In genomic region chr5:178269499-178269898, GRCh38 we compare ENCODE assay signal across 23 cellular contexts. TPM values are rescaled to one million over a fixed set of nuclear protein-coding genes. Genes with fewer than 3 reads are reported as not detected.
DNase-seq lines count a peak whose midpoint lies in the region; ATAC-seq, FAIRE-seq and TF ChIP-seq lines count a peak whose summit lies in the region.
"Had no signal": no experiment of that assay in that cellular context is flagged by ENCODE, and none has a peak within 500 bp of the region (broad histone marks: within the 10 kb centered on the region; RNA-seq: fewer than 3 reads in every experiment).

No MANE protein-coding gene starts in this region.

- H3K4me2 ChIP-seq in IMR-90 (ENCODE audit: low read depth, low read length), result no peak overlapping the region
- no peak overlapping the region for H3K4me2 ChIP-seq in neuronal stem cell (ENCODE audit: insufficient read depth, low read length, poor library complexity, severe bottlenecking)
- H3K4me2 ChIP-seq: BLaER1 had no signal

- no peak for FAIRE-seq in kidney (lab: Jason Lieb, UNC)
- FAIRE-seq: A204.1, D721Med, G401.6, GM12891, GM19239 had no signal

- H3K9ac ChIP-seq in IMR-90 (ENCODE audit: low read depth, low read length), result no peak overlapping the region
- H3K9ac ChIP-seq in neuronal stem cell (ENCODE audit: low read depth, low read length, poor library complexity), result no peak overlapping the region
- no peak overlapping the region for H3K9ac ChIP-seq in kidney (ENCODE audit: low read length in 2 of 2)
- H3K9ac ChIP-seq: BLaER1 had no signal

- H3K27me3 Mint-ChIP-seq in CD4-positive, alpha-beta memory T cell, result peaks cover 2% of the 10 kb centered on the region in 2 donors

- no peak overlapping the region for H3K4ac ChIP-seq in IMR-90 (ENCODE audit: low read depth, low read length)
- H3K4ac ChIP-seq in neuronal stem cell (ENCODE audit: low read length), result no peak overlapping the region

- no peak overlapping the region for H2BK120ac ChIP-seq in IMR-90 (ENCODE audit: low read depth, low read length)
- no peak overlapping the region for H2BK120ac ChIP-seq in neuronal stem cell (ENCODE audit: low read depth, low read length)

- H3K4me1 Mint-ChIP-seq in CD4-positive, alpha-beta memory T cell, result no peaks in the 10 kb centered on the region
- H3K4me1 Mint-ChIP-seq: CD14-positive monocyte; CD4-positive, CD25-positive, alpha-beta regulatory T cell had no signal

- H3K56ac ChIP-seq in IMR-90 (ENCODE audit: extremely low read depth, insufficient read depth, low read length), result no peak overlapping the region

- no peak for TF ChIP-seq RAD21 in IMR-90 (IDR thresholded peaks at IDR 0.05; ENCODE audit: low read length)

- CTCF ChIA-PET in HEK293 (lab: Yijun Ruan, JAX) (no interaction called here), IMR-90 (lab: Yijun Ruan, JAX) (no interaction called here)
- CTCF ChIA-PET in CD4-positive, alpha-beta memory T cell (lab: Charles Lee; ENCODE audit: partially characterized antibody), result no interaction called here

- no peak for ATAC-seq in IMR-90 (ENCODE audit: low read depth)
- ATAC-seq in GM21528 (IDR thresholded peaks at IDR 0.05; ENCODE audit: low FRiP score, unreplicated experiment), result no peak
- ATAC-seq: CD8-positive, alpha-beta T cell had no signal

- no peak for TF ChIP-seq POLR2A in IMR-90 (IDR thresholded peaks at IDR 0.05; ENCODE audit: low read depth, low read length)

- no peaks in the 10 kb centered on the region; the same call in 1 of the 2 replicates for H3K27me3 ChIP-seq in IMR-90 (ENCODE audit: control insufficient read depth, insufficient read depth, low read length)
- no peaks in the 10 kb centered on the region for H3K27me3 ChIP-seq in neuronal stem cell (ENCODE audit: control insufficient read depth in 3 of 3, insufficient read depth in 3 of 3, low read depth in 1 of 3, low read length in 3 of 3)
- no peaks in the 10 kb centered on the region for H3K27me3 ChIP-seq in CD4-positive, alpha-beta memory T cell (ENCODE audit: insufficient read depth, low read length)
- H3K27me3 ChIP-seq: BE2C, BLaER1 had no signal

- H4K5ac ChIP-seq in IMR-90 (ENCODE audit: low read depth, low read length), result no peak overlapping the region

- no peaks in the 10 kb centered on the region for H3K9me1 ChIP-seq in IMR-90 (ENCODE audit: insufficient read depth, low read length)

- H4K20me1 ChIP-seq in IMR-90 (ENCODE audit: insufficient read depth, low read length), result no peaks in the 10 kb centered on the region
- H4K20me1 ChIP-seq: BLaER1 had no signal

- no peak overlapping the region for H2BK20ac ChIP-seq in IMR-90 (ENCODE audit: low read depth, low read length)

- in situ Hi-C loops in IMR-90 (cut with MboI; ENCODE audit: low sequenced_read_pairs), result no loop called here

- H4K8ac ChIP-seq in IMR-90 (ENCODE audit: low read depth in 2 of 2, low read length in 2 of 2), result no peak overlapping the region
- H4K8ac ChIP-seq in neuronal stem cell (ENCODE audit: low read depth, low read length), result no peak overlapping the region

- no peak overlapping the region for H2AK9ac ChIP-seq in IMR-90 (replicated peaks; ENCODE audit: low read depth, low read length, poor library complexity)

- no peaks in the 10 kb centered on the region for H3K36me3 ChIP-seq in HEK293 (ENCODE audit: control insufficient read depth in 2 of 2, insufficient read depth in 1 of 2, low read length in 2 of 2)
- no peaks in the 10 kb centered on the region for H3K36me3 ChIP-seq in IMR-90 (ENCODE audit: control insufficient read depth, insufficient read depth, low read length)
- H3K36me3 ChIP-seq in neuronal stem cell (replicated peaks in 1 of 2; ENCODE audit: control insufficient read depth in 2 of 2, insufficient read depth in 2 of 2, low read length in 2 of 2), result no peaks in the 10 kb centered on the region
- H3K36me3 ChIP-seq in CD4-positive, alpha-beta memory T cell (ENCODE audit: insufficient read depth, low read length), result no peaks in the 10 kb centered on the region
- H3K36me3 ChIP-seq in kidney (ENCODE audit: control insufficient read depth in 1 of 2, insufficient read depth in 2 of 2, low read length in 2 of 2), result no peaks in the 10 kb centered on the region
- H3K36me3 ChIP-seq: BE2C, BLaER1 had no signal

- H2AFZ ChIP-seq in IMR-90 (replicated peaks; ENCODE audit: low read length, poor library complexity) (no peak overlapping the region), neuronal stem cell (ENCODE audit: low read length) (no peak overlapping the region)

- H3K23ac ChIP-seq in IMR-90 (ENCODE audit: low read depth, low read length) (no peak overlapping the region), neuronal stem cell (ENCODE audit: low read depth, low read length, poor library complexity) (no peak overlapping the region)

- TF ChIP-seq CTCF in HEK293 (tag by site-specific recombination; IDR thresholded peaks at IDR 0.05) (no peak), IMR-90 (conservative IDR thresholded peaks at IDR 0.05; ENCODE audit: low read depth, low read length) (no peak), kidney (IDR thresholded peaks at IDR 0.05; ENCODE audit: borderline replicate concordance, extremely low read depth, insufficient read depth) (no peak)

- H4K91ac ChIP-seq in IMR-90 (ENCODE audit: insufficient read depth, low read depth, low read length), result no peak overlapping the region
- H4K91ac ChIP-seq in neuronal stem cell (ENCODE audit: low read depth, low read length, poor library complexity), result no peak overlapping the region

- no peaks in the 10 kb centered on the region for H3K79me1 ChIP-seq in IMR-90 (ENCODE audit: low read depth in 1 of 2, low read length in 2 of 2)
- no peaks in the 10 kb centered on the region for H3K79me1 ChIP-seq in neuronal stem cell (ENCODE audit: low read depth, low read length)

- no peak for DNase-seq in IMR-90
- DNase-seq in neuronal stem cell (ENCODE audit: low spot score), result no peak
- no peak for DNase-seq in CD4-positive, alpha-beta memory T cell
- no peak for DNase-seq in kidney
- DNase-seq: 8988T; ACHN; BE2C; C1 segment of cervical spinal cord; Caco-2; Calu3; CD4-positive, CD25-positive, alpha-beta regulatory T cell; CD8-positive, alpha-beta T cell; DMS79 treated with DMSO at 0.1 percent for 48 hours; GF-D8 had no signal

- H3K9me3 Mint-ChIP-seq in CD4-positive, alpha-beta memory T cell, result peaks cover 0 to 3% (median 0%) of the 10 kb centered on the region in 8 donors
- H3K9me3 Mint-ChIP-seq: CD8-positive, alpha-beta T cell had no signal

- H3K9me3 ChIP-seq in HEK293 (ENCODE audit: control insufficient read depth, insufficient read depth, low read depth, low read length) (no peaks in the 10 kb centered on the region), IMR-90 (ENCODE audit: control insufficient read depth, insufficient read depth, low read length) (no peaks in the 10 kb centered on the region), neuronal stem cell (replicated peaks in 1 of 2; ENCODE audit: control insufficient read depth in 2 of 2, insufficient read depth in 1 of 2, low read depth in 1 of 2, low read length in 2 of 2) (no peaks in the 10 kb centered on the region), kidney (ENCODE audit: control insufficient read depth in 1 of 2, low read length in 2 of 2) (no peaks in the 10 kb centered on the region)
- H3K9me3 ChIP-seq in CD4-positive, alpha-beta memory T cell (ENCODE audit: control insufficient read depth in 1 of 2, low read length in 2 of 2), result no peaks in the 10 kb centered on the region
- H3K9me3 ChIP-seq: BE2C, BLaER1, Caco-2 had no signal

- H2AK5ac ChIP-seq in IMR-90 (ENCODE audit: low read depth, low read length), result no peak overlapping the region
- no peak overlapping the region for H2AK5ac ChIP-seq in neuronal stem cell (ENCODE audit: low read depth, low read length)

- dilution Hi-C loops in IMR-90 (cut with HindIII; ENCODE audit: low sequenced_read_pairs, unreplicated experiment), result no loop called here

- H3K4me3 Mint-ChIP-seq in CD4-positive, alpha-beta memory T cell, result no peak overlapping the region
- H3K4me3 Mint-ChIP-seq: CD14-positive monocyte; CD4-positive, CD25-positive, alpha-beta regulatory T cell; CD8-positive, alpha-beta T cell had no signal

- intact Hi-C loops in IMR-90 (cut with micrococcal nuclease) (no loop called here), kidney (cut with DNase I) (no loop called here)
- intact Hi-C loops in CD4-positive, alpha-beta memory T cell (cut with micrococcal nuclease), result no loop called here

- POLR2A ChIA-PET in HEK293 (lab: Yijun Ruan, JAX), result no interaction called here
- POLR2A ChIA-PET in IMR-90 (lab: Charles Lee; ENCODE audit: unreplicated experiment), result no interaction called here
- POLR2A ChIA-PET in CD4-positive, alpha-beta memory T cell (lab: Charles Lee; ENCODE audit: partially characterized antibody), result no interaction called here

- H3K27ac ChIP-seq in HEK293 (ENCODE audit: extremely low read depth, low read depth, low read length) (no peak overlapping the region), IMR-90 (ENCODE audit: insufficient read depth, low read length) (no peak overlapping the region), neuronal stem cell (replicated peaks; ENCODE audit: low read length) (no peak overlapping the region), kidney (ENCODE audit: low read depth in 2 of 2, low read length in 2 of 2) (no peak overlapping the region)
- H3K27ac ChIP-seq in CD4-positive, alpha-beta memory T cell (ENCODE audit: low read depth, low read length), result no peak overlapping the region
- H3K27ac ChIP-seq: BLaER1 had no signal

- H3K27ac Mint-ChIP-seq in CD4-positive, alpha-beta memory T cell, result no peak overlapping the region
- H3K27ac Mint-ChIP-seq: CD14-positive monocyte; CD4-positive, CD25-positive, alpha-beta regulatory T cell; CD8-positive, alpha-beta T cell had no signal

- peak overlapping the region; percentile 17 for H2BK12ac ChIP-seq in neuronal stem cell (ENCODE audit: low read length)

- H3K4me1 ChIP-seq in HEK293 (ENCODE audit: control insufficient read depth, insufficient read depth, low read length), result no peaks in the 10 kb centered on the region
- H3K4me1 ChIP-seq in IMR-90 (ENCODE audit: control insufficient read depth, insufficient read depth, low read length), result no peaks in the 10 kb centered on the region
- H3K4me1 ChIP-seq in neuronal stem cell (ENCODE audit: control insufficient read depth in 2 of 2, insufficient read depth in 1 of 2, low read depth in 1 of 2, low read length in 2 of 2), result peaks cover 0 to 10% of the 10 kb centered on the region in 2 donors
- no peaks in the 10 kb centered on the region for H3K4me1 ChIP-seq in CD4-positive, alpha-beta memory T cell (ENCODE audit: insufficient read depth, low read length)
- H3K4me1 ChIP-seq in kidney (ENCODE audit: control insufficient read depth in 1 of 2, insufficient read depth in 1 of 2, low read depth in 1 of 2, low read length in 2 of 2), result no peaks in the 10 kb centered on the region
- H3K4me1 ChIP-seq: BE2C, Caco-2 had no signal

- BruUV-seq in IMR-90 (replicated peaks; lab: Mats Ljungman, UMichigan), result no TSS peak

- no peak overlapping the region for H3K18ac ChIP-seq in IMR-90 (ENCODE audit: low read depth, low read length)
- H3K18ac ChIP-seq in neuronal stem cell (ENCODE audit: low read length), result no peak overlapping the region

- WGBS in IMR-90 (ENCODE audit: extremely low coverage in 2 of 2, insufficient read length in 1 of 2), 2 experiments, result 100% methylated on average over 1 of the region's 1 CpG; no CpG with 5 or more reads in 1 of the 2 experiments
- 100% methylated on average over 1 of the region's 1 CpG; no CpG with 5 or more reads in 1 of the 2 donors for WGBS in neuronal stem cell (ENCODE audit: extremely low coverage in 2 of 2, insufficient read length in 2 of 2, insufficient replicate concordance in 1 of 2), 2 donors

- H3K36me3 Mint-ChIP-seq in CD4-positive, alpha-beta memory T cell, result no peaks in the 10 kb centered on the region
- H3K36me3 Mint-ChIP-seq: CD14-positive monocyte; CD4-positive, CD25-positive, alpha-beta regulatory T cell; CD8-positive, alpha-beta T cell had no signal

- no peak overlapping the region for H2BK15ac ChIP-seq in IMR-90 (ENCODE audit: low read depth, low read length)
- H2BK15ac ChIP-seq in neuronal stem cell (ENCODE audit: low read length), result no peak overlapping the region

- H3K4me3 ChIP-seq in HEK293 (ENCODE audit: low read depth, low read length) (no peak overlapping the region), IMR-90 (ENCODE audit: insufficient read depth, low read depth, low read length) (no peak overlapping the region), neuronal stem cell (ENCODE audit: low read length in 2 of 2) (no peak overlapping the region), kidney (ENCODE audit: low read length in 2 of 2) (no peak overlapping the region)
- no peak overlapping the region for H3K4me3 ChIP-seq in CD4-positive, alpha-beta memory T cell (ENCODE audit: low read length in 2 of 2)
- H3K4me3 ChIP-seq: BLaER1 had no signal

- H2BK5ac ChIP-seq in IMR-90 (ENCODE audit: low read depth, low read length, poor library complexity, severe bottlenecking), result peak overlapping the region; percentile 26
- H2BK5ac ChIP-seq in neuronal stem cell (ENCODE audit: low read length), result no peak overlapping the region

- H3K14ac ChIP-seq in IMR-90 (replicated peaks; ENCODE audit: low read depth, low read length), result no peak overlapping the region
- no peak overlapping the region for H3K14ac ChIP-seq in neuronal stem cell (ENCODE audit: low read length)

RNA-seq across cellular contexts. Expression of gene PHYKPL, which starts 36.9 kb away (rescaled TPM):
- total RNA-seq in IMR-90 (2012; rRNA removed) (8.6 and 10.0 TPM in 2 replicates), kidney (116 TPM)
- polyA plus RNA-seq in IMR-90 (2012; rRNA removed) (24.5 and 25.5 TPM in 2 replicates), kidney (ENCODE audit: insufficient read depth, low read depth, low replicate concordance) (35.3 TPM)
- 11.2 and 15.3 TPM in 2 replicates for polyA plus RNA-seq in IMR-90 (2012; cell fraction: cytosol; rRNA removed)
- polyA plus RNA-seq in IMR-90 (2012; cell fraction: nucleus; rRNA removed; ENCODE audit: low replicate concordance), result 124 and 147 TPM in 2 replicates
- polyA plus RNA-seq in neuronal stem cell (2013, experiment 1 of 2), result 13.6 TPM
- 13.2 TPM for polyA plus RNA-seq in neuronal stem cell (2013, experiment 2 of 2)
- 100 to 1,000 TPM; 234 to 251 TPM for total RNA-seq in CD4-positive, alpha-beta memory T cell
- 10 to 100 TPM; 38.7 to 44.6 TPM for polyA plus RNA-seq in CD4-positive, alpha-beta memory T cell

Comparison
In these comparisons a context has a peak if more than half of its experiments do, and no peak if none do; other contexts are left out.
1. RNA of gene PHYKPL, which starts 36.9 kb away (total RNA-seq): 234 to 251 TPM in CD4-positive, alpha-beta memory T cell and 116 TPM in kidney (single experiment); 8.6 to 10.0 TPM in IMR-90; every median in the first group is over 10 times any median in the second.